ENCODE assay signal across 8 cellular contexts in genomic region chr7:158957507-158957900, GRCh38.
DNase-seq lines count a peak whose midpoint lies in the region; ATAC-seq, FAIRE-seq and TF ChIP-seq lines count a peak whose summit lies in the region.

No MANE protein-coding gene starts in this region.

- TF ChIP-seq POLR2A in GM12891 (IDR thresholded peaks at IDR 0.05; ENCODE audit: low read depth, low read length), result no peak

- H3K4me3 Mint-ChIP-seq in T-helper 1 cell treated with Interleukin-12 subunit alpha and Interleukin-12 subunit beta and Interleukin-4 antibody, amounts not matched to agents 30 μg/mL and 1 μg/mL, for 36 hours, result peak overlapping the region; percentile 76
- H3K4me3 Mint-ChIP-seq in activated naive CD8-positive, alpha-beta T cell, result peak overlapping the region; percentile 85

- peak; percentile 13 for ATAC-seq in sciatic nerve

- no peaks in the 10 kb centered on the region for H3K36me3 Mint-ChIP-seq in T-helper 1 cell treated with Interleukin-12 subunit alpha and Interleukin-12 subunit beta and Interleukin-4 antibody, amounts not matched to agents 30 μg/mL and 1 μg/mL, for 36 hours (ENCODE audit: low read depth)
- peaks cover 4% of the 10 kb centered on the region for H3K36me3 Mint-ChIP-seq in activated naive CD8-positive, alpha-beta T cell

- no peaks in the 10 kb centered on the region for H3K9me3 Mint-ChIP-seq in T-helper 1 cell treated with Interleukin-12 subunit alpha and Interleukin-12 subunit beta and Interleukin-4 antibody, amounts not matched to agents 30 μg/mL and 1 μg/mL, for 36 hours
- no peaks in the 10 kb centered on the region for H3K9me3 Mint-ChIP-seq in activated naive CD8-positive, alpha-beta T cell (ENCODE audit: low read depth)

- H3K4me1 Mint-ChIP-seq in T-helper 1 cell treated with Interleukin-12 subunit alpha and Interleukin-12 subunit beta and Interleukin-4 antibody, amounts not matched to agents 30 μg/mL and 1 μg/mL, for 36 hours (ENCODE audit: low read depth), result peaks cover 11% of the 10 kb centered on the region
- H3K4me1 Mint-ChIP-seq in activated naive CD8-positive, alpha-beta T cell (ENCODE audit: low read depth), result peaks cover 12% of the 10 kb centered on the region

- H3K27ac Mint-ChIP-seq in T-helper 1 cell treated with Interleukin-12 subunit alpha and Interleukin-12 subunit beta and Interleukin-4 antibody, amounts not matched to agents 30 μg/mL and 1 μg/mL, for 36 hours, result no peak overlapping the region
- no peak overlapping the region for H3K27ac Mint-ChIP-seq in activated naive CD8-positive, alpha-beta T cell

- H3K27me3 Mint-ChIP-seq in T-helper 1 cell treated with Interleukin-12 subunit alpha and Interleukin-12 subunit beta and Interleukin-4 antibody, amounts not matched to agents 30 μg/mL and 1 μg/mL, for 36 hours (ENCODE audit: low read depth), result peaks cover 22% of the 10 kb centered on the region
- H3K27me3 Mint-ChIP-seq in activated naive CD8-positive, alpha-beta T cell, result no peaks in the 10 kb centered on the region

- intact Hi-C loops in sciatic nerve (cut with DNase I), result no loop called here

- no peak for FAIRE-seq in GM12891 (lab: Jason Lieb, UNC)

- DNase-seq in T-helper 1 cell (no peak), NCI-H1417 treated with DMSO at 0.1 percent for 48 hours (lab: John Stamatoyannopoulos, UW) (peak; percentile 33), sciatic nerve (ENCODE audit: low spot score) (no peak), GM12891 (ENCODE audit: insufficient read length, low spot score) (no peak)
- DNase-seq in stimulated activated CD4-positive, alpha-beta T cell treated with anti-CD3 and anti-CD28 coated beads, Interleukin-2, amount 100 ng/mL, for 48 hours, result no peak
- DNase-seq in activated CD8-positive, alpha-beta memory T cell treated with anti-CD3 and anti-CD28 coated beads, Interleukin-2, amount 50 U/mL, for 4 hours, result no peak

TF ChIP-seq in GM12891, 5 proteins besides CTCF, POLR2A, EP300 and RAD21:
- TF ChIP-seq PAX5 (IDR thresholded peaks at IDR 0.05; ENCODE audit: insufficient read depth, low read length, severe bottlenecking) (no peak), POLR2AphosphoS5 (IDR thresholded peaks at IDR 0.05; ENCODE audit: low read depth, low read length) (no peak), POU2F2 (IDR thresholded peaks at IDR 0.05; ENCODE audit: low read depth, low read length) (no peak)
